Comparison of ENCODE assay signal across 1 cellular context in genomic region chrY:14256817-14257168, GRCh38.
TF ChIP-seq lines count a peak whose summit lies in the region.

No MANE protein-coding gene starts in this region.

TF ChIP-seq in GM23338, 12 proteins besides CTCF, POLR2A, EP300 and RAD21:
- TF ChIP-seq POLR2AphosphoS5 (IDR thresholded peaks at IDR 0.05; ENCODE audit: low read depth) = no peak
TF ChIP-seq in GM23338: peak in this region for 0.
